1 cellular context compared by ENCODE assay signal in the genomic region with DNA sequence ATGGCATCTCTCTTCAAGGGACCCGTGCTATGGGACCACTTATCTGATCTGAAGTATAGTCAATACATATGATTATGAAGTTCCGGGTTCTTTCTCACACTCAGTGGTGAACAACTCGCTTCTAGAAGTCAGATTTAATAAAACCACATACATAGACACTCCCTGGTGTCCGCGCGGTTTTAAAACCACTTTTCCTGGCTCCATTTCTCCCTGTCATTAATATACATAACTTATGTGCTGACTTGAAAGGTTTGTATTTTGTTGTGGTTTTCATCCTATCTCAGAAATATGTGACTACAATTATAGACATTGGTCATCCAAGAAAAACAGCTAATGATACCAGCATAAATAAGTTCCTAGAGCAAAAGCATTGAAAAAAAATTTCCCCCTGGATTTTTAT.
TF ChIP-seq lines count a peak whose summit lies in the region.

No MANE protein-coding gene starts in this region.

TF ChIP-seq in GM23338, 12 proteins besides CTCF, POLR2A, EP300 and RAD21 (continued from another document):
- TF ChIP-seq, protein P1, sequence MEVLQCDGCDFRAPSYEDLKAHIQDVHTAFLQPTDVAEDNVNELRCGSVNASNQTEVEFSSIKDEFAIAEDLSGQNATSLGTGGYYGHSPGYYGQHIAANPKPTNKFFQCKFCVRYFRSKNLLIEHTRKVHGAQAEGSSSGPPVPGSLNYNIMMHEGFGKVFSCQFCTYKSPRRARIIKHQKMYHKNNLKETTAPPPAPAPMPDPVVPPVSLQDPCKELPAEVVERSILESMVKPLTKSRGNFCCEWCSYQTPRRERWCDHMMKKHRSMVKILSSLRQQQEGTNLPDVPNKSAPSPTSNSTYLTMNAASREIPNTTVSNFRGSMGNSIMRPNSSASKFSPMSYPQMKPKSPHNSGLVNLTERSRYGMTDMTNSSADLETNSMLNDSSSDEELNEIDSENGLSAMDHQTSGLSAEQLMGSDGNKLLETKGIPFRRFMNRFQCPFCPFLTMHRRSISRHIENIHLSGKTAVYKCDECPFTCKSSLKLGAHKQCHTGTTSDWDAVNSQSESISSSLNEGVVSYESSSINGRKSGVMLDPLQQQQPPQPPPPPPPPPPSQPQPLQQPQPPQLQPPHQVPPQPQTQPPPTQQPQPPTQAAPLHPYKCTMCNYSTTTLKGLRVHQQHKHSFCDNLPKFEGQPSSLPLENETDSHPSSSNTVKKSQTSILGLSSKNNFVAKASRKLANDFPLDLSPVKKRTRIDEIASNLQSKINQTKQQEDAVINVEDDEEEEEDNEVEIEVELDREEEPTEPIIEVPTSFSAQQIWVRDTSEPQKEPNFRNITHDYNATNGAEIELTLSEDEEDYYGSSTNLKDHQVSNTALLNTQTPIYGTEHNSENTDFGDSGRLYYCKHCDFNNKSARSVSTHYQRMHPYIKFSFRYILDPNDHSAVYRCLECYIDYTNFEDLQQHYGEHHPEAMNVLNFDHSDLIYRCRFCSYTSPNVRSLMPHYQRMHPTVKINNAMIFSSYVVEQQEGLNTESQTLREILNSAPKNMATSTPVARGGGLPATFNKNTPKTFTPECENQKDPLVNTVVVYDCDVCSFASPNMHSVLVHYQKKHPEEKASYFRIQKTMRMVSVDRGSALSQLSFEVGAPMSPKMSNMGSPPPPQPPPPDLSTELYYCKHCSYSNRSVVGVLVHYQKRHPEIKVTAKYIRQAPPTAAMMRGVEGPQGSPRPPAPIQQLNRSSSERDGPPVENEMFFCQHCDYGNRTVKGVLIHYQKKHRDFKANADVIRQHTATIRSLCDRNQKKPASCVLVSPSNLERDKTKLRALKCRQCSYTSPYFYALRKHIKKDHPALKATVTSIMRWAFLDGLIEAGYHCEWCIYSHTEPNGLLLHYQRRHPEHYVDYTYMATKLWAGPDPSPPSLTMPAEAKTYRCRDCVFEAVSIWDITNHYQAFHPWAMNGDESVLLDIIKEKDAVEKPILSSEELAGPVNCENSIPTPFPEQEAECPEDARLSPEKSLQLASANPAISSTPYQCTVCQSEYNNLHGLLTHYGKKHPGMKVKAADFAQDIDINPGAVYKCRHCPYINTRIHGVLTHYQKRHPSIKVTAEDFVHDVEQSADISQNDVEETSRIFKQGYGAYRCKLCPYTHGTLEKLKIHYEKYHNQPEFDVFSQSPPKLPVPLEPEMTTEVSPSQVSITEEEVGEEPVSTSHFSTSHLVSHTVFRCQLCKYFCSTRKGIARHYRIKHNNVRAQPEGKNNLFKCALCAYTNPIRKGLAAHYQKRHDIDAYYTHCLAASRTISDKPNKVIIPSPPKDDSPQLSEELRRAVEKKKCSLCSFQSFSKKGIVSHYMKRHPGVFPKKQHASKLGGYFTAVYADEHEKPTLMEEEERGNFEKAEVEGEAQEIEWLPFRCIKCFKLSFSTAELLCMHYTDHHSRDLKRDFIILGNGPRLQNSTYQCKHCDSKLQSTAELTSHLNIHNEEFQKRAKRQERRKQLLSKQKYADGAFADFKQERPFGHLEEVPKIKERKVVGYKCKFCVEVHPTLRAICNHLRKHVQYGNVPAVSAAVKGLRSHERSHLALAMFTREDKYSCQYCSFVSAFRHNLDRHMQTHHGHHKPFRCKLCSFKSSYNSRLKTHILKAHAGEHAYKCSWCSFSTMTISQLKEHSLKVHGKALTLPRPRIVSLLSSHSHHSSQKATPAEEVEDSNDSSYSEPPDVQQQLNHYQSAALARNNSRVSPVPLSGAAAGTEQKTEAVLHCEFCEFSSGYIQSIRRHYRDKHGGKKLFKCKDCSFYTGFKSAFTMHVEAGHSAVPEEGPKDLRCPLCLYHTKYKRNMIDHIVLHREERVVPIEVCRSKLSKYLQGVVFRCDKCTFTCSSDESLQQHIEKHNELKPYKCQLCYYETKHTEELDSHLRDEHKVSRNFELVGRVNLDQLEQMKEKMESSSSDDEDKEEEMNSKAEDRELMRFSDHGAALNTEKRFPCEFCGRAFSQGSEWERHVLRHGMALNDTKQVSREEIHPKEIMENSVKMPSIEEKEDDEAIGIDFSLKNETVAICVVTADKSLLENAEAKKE (CRISPR knock-in tag; IDR thresholded peaks at IDR 0.05) = no peak
- TF ChIP-seq NANOG (IDR thresholded peaks at IDR 0.05; ENCODE audit: borderline replicate concordance) = no peak
- no peak for TF ChIP-seq POLR2AphosphoS5 (IDR thresholded peaks at IDR 0.05; ENCODE audit: low read depth)
